Comparison of ENCODE assay signal across 14 cellular contexts in the genomic region with DNA sequence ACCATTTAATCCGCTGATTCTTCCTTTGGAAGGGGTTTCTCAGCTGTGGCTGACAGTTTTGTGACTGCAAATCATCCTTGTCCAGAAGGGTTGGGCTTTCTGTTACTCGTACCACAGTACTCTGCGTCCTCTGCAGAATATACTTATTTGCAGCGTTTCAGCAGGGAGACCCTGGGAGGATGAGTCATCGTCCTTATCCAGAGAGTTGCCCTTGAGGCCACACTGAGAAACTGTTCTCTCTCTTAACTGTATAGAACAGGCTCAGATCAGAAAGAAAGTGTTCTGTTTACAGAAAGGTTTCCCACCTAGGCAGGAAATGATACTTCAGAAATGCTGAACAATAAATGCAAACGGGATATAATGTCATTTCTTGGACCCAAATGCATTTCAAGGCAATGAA. TPM values are rescaled to one million over a fixed set of nuclear protein-coding genes. Genes with fewer than 3 reads are reported as not detected.
DNase-seq lines count a peak whose midpoint lies in the region; ATAC-seq, FAIRE-seq and TF ChIP-seq lines count a peak whose summit lies in the region.
"Had no signal": no experiment of that assay in that cellular context is flagged by ENCODE, and none has a peak within 500 bp of the region (broad histone marks: within the 10 kb centered on the region; RNA-seq: fewer than 3 reads in every experiment).

No MANE protein-coding gene starts in this region.

- FAIRE-seq in HepG2 (lab: Jason Lieb, UNC) = no peak
- FAIRE-seq: bronchial epithelial cell, TTC549 had no signal

- no peak; the same call in 2 of the 3 replicates for ATAC-seq in HepG2
- no peak for ATAC-seq in GM19463 (IDR thresholded peaks at IDR 0.05; ENCODE audit: unreplicated experiment)
- ATAC-seq: activated T-cell treated with anti-CD3 and anti-CD28 coated beads, Interleukin-2, amount 50 U/mL, for 4 hours had no signal

- no peak overlapping the region for H3K27ac ChIP-seq in HepG2 (ENCODE audit: extremely low read length, insufficient read depth, low read length)

- WGBS in HepG2 (ENCODE audit: low lambda C conversion rate) = 0% methylated on average over 2 of the region's 6 CpGs

- CTCF ChIA-PET in HepG2 (lab: Yijun Ruan, JAX; ENCODE audit: low intra/inter-chr PET ratio, low total read pairs) = no interaction called here

- H3K4me3 ChIP-seq in HepG2 (replicated peaks in 1 of 3; ENCODE audit: insufficient read depth in 1 of 3, low read depth in 2 of 3, low read length in 3 of 3) = no peak overlapping the region

- no peaks in the 10 kb centered on the region for H3K9me3 ChIP-seq in HepG2 (ENCODE audit: low read length)

- TF ChIP-seq RAD21 in HepG2 (CRISPR knock-in tag; IDR thresholded peaks at IDR 0.05) = no peak

- no peak for TF ChIP-seq CTCF in chondrocyte (IDR thresholded peaks at IDR 0.05)
- TF ChIP-seq CTCF in HepG2 (CRISPR knock-in tag; IDR thresholded peaks at IDR 0.05) = no peak

- peak overlapping the region; percentile 6 for H3K27ac Mint-ChIP-seq in chondrocyte (ENCODE audit: unreplicated experiment)
- no peak overlapping the region for H3K27ac Mint-ChIP-seq in activated T-helper 2 cell treated with anti-CD3 and anti-CD28 coated beads, Interferon-gamma antibody, Interleukin-2, Interleukin-4, amounts not matched to agents 10 μg/mL and 5 μg/mL and 100 μg/mL, durations not matched to agents 14 hours and 24 hours and 36 hours
- H3K27ac Mint-ChIP-seq: HFFc6 had no signal

- H3K9ac ChIP-seq in HepG2 (ENCODE audit: insufficient read depth, low read depth, low read length) = no peak overlapping the region

- TF ChIP-seq EP300 in HepG2 (IDR thresholded peaks at IDR 0.05; ENCODE audit: low read depth in 2 of 2, low read length in 2 of 2) (no peak), HepG2 (CRISPR knock-in tag; IDR thresholded peaks at IDR 0.05; ENCODE audit: borderline replicate concordance) (no peak)

- DNase-seq in Daoy (ENCODE audit: low read depth) (peak; percentile 36), NCI-H460 (ENCODE audit: extremely low read depth, low read depth) (peak; percentile 11), chondrocyte (ENCODE audit: low spot score) (no peak), HepG2 (ENCODE audit: low spot score) (no peak), SIG-M5 (lab: John Stamatoyannopoulos, UW) (no peak)
- no peak for DNase-seq in activated T-helper 2 cell treated with anti-CD3 and anti-CD28 coated beads, Interferon-gamma antibody, Interleukin-2, Interleukin-4, amounts not matched to agents 10 μg/mL and 5 μg/mL and 100 μg/mL, durations not matched to agents 14 hours and 24 hours and 36 hours (ENCODE audit: low spot score)
- no peak for DNase-seq in activated effector memory CD4-positive, alpha-beta T cell treated with anti-CD3 and anti-CD28 coated beads, Interleukin-2, amount 50 U/mL, for 16 hours
- DNase-seq: activated T-cell treated with anti-CD3 and anti-CD28 coated beads, Interleukin-2, amount 50 U/mL, for 4 hours; HFFc6 had no signal

- no peaks in the 10 kb centered on the region for H3K36me3 ChIP-seq in HepG2 (replicated peaks in 1 of 2; ENCODE audit: control insufficient read depth in 1 of 2, insufficient read depth in 2 of 2, low read length in 2 of 2)

- no peaks in the 10 kb centered on the region for H4K20me1 ChIP-seq in HepG2 (ENCODE audit: insufficient read depth, low read length)

- H3K4me1 Mint-ChIP-seq in chondrocyte (ENCODE audit: low read depth) = peaks cover 21% of the 10 kb centered on the region
- no peaks in the 10 kb centered on the region for H3K4me1 Mint-ChIP-seq in activated T-helper 2 cell treated with anti-CD3 and anti-CD28 coated beads, Interferon-gamma antibody, Interleukin-2, Interleukin-4, amounts not matched to agents 10 μg/mL and 5 μg/mL and 100 μg/mL, durations not matched to agents 14 hours and 24 hours and 36 hours (ENCODE audit: low read depth)

- POLR2A ChIA-PET in HepG2 (lab: Yijun Ruan, JAX) = no interaction called here

- no peak overlapping the region for H3K4me2 ChIP-seq in HepG2 (ENCODE audit: low read depth, low read length)

- BruUV-seq in HepG2 (replicated peaks; lab: Mats Ljungman, UMichigan) = no TSS peak

- in situ Hi-C loops in HepG2 (cut with HindIII; ENCODE audit: extremely low pct_ligation_motif_present, low pct_unique_long_range_greater_than_20kb) = no loop called here

- no peak overlapping the region for H2AFZ ChIP-seq in HepG2 (ENCODE audit: low read length)

- TF ChIP-seq POLR2A in HepG2 (IDR thresholded peaks at IDR 0.05; ENCODE audit: insufficient read depth in 1 of 2, low read depth in 2 of 2, low read length in 2 of 2) = no peak

- no peak overlapping the region for H3K4me3 Mint-ChIP-seq in chondrocyte (ENCODE audit: unreplicated experiment)
- no peak overlapping the region for H3K4me3 Mint-ChIP-seq in activated T-helper 2 cell treated with anti-CD3 and anti-CD28 coated beads, Interferon-gamma antibody, Interleukin-2, Interleukin-4, amounts not matched to agents 10 μg/mL and 5 μg/mL and 100 μg/mL, durations not matched to agents 14 hours and 24 hours and 36 hours (ENCODE audit: low read depth)
- H3K4me3 Mint-ChIP-seq: activated T-cell treated with anti-CD3 and anti-CD28 coated beads, Interleukin-2, amount 50 U/mL, for 4 hours; HFFc6 had no signal

- H3K36me3 Mint-ChIP-seq in chondrocyte (ENCODE audit: low read depth) = no peaks in the 10 kb centered on the region
- no peaks in the 10 kb centered on the region for H3K36me3 Mint-ChIP-seq in activated T-helper 2 cell treated with anti-CD3 and anti-CD28 coated beads, Interferon-gamma antibody, Interleukin-2, Interleukin-4, amounts not matched to agents 10 μg/mL and 5 μg/mL and 100 μg/mL, durations not matched to agents 14 hours and 24 hours and 36 hours (ENCODE audit: low read depth)

- intact Hi-C loops in HepG2 (cut with micrococcal nuclease; ENCODE audit: unreplicated experiment) = no loop called here
- intact Hi-C loops in activated T-helper 2 cell treated with anti-CD3 and anti-CD28 coated beads, Interferon-gamma antibody, Interleukin-2, Interleukin-4, amounts not matched to agents 10 μg/mL and 5 μg/mL and 100 μg/mL, durations not matched to agents 14 hours and 24 hours and 36 hours (cut with micrococcal nuclease) = no loop called here

- no peaks in the 10 kb centered on the region for H3K4me1 ChIP-seq in HepG2 (ENCODE audit: insufficient read depth, low read length)

- no peaks in the 10 kb centered on the region for H3K27me3 Mint-ChIP-seq in chondrocyte (ENCODE audit: low read depth)
- H3K27me3 Mint-ChIP-seq in activated T-helper 2 cell treated with anti-CD3 and anti-CD28 coated beads, Interferon-gamma antibody, Interleukin-2, Interleukin-4, amounts not matched to agents 10 μg/mL and 5 μg/mL and 100 μg/mL, durations not matched to agents 14 hours and 24 hours and 36 hours (ENCODE audit: low read depth) = no peaks in the 10 kb centered on the region

- H3K27me3 ChIP-seq in HepG2 (ENCODE audit: control insufficient read depth in 1 of 2, insufficient read depth in 2 of 2, low read length in 2 of 2) = no peaks in the 10 kb centered on the region

- no peaks in the 10 kb centered on the region for H3K79me2 ChIP-seq in HepG2 (ENCODE audit: insufficient read depth, low read length)

- no peaks in the 10 kb centered on the region for H3K9me3 Mint-ChIP-seq in chondrocyte (ENCODE audit: low read depth)
- no peaks in the 10 kb centered on the region for H3K9me3 Mint-ChIP-seq in activated T-helper 2 cell treated with anti-CD3 and anti-CD28 coated beads, Interferon-gamma antibody, Interleukin-2, Interleukin-4, amounts not matched to agents 10 μg/mL and 5 μg/mL and 100 μg/mL, durations not matched to agents 14 hours and 24 hours and 36 hours
- H3K9me3 Mint-ChIP-seq: activated T-cell treated with anti-CD3 and anti-CD28 coated beads, Interleukin-2, amount 50 U/mL, for 4 hours; HFFc6 had no signal

TF ChIP-seq in HepG2, 621 proteins besides CTCF, POLR2A, EP300 and RAD21:
- TF ChIP-seq ZNF569 (CRISPR knock-in tag; IDR thresholded peaks at IDR 0.05; ENCODE audit: borderline replicate concordance) = no peak
- peak; percentile 42; the same call in 1 of the 2 replicates for TF ChIP-seq FOSL2 (CRISPR knock-in tag; IDR thresholded peaks at IDR 0.05)

RNA-seq across cellular contexts. Expression of gene DDX53, which starts 47.7 kb away (rescaled TPM):
- 1.3 and 1.7 TPM in 2 replicates for total RNA-seq in Daoy (2014; rRNA removed; shearing (Covaris generic))
- total RNA-seq in NCI-H460 (2014; rRNA removed; shearing (Covaris generic)) = not detected in 2 replicates
- not detected in 2 replicates for polyA plus RNA-seq in NCI-H460 (2014; cell fraction: nucleus; rRNA removed)
- total RNA-seq in chondrocyte (not detected in 3 replicates), HepG2 (2016; rRNA removed; fragmentation: Illumina TruSeq; extraction: Trizol) (not detected in 2 replicates)
- total RNA-seq in HepG2 (2016; cell fraction: cytosol; rRNA removed; fragmentation: Illumina TruSeq; extraction: Trizol; ENCODE audit: low read depth) = not detected in 2 replicates
- not detected in 2 replicates for total RNA-seq in HepG2 (2016; cell fraction: insoluble cytoplasmic fraction; rRNA removed; fragmentation: Illumina TruSeq; extraction: Trizol)
- total RNA-seq in HepG2 (2016; cell fraction: membrane; rRNA removed; fragmentation: Illumina TruSeq; extraction: Trizol) = not detected in 2 replicates
- not detected in 2 replicates for total RNA-seq in HepG2 (2016; cell fraction: nucleus; rRNA removed; fragmentation: Illumina TruSeq; extraction: Trizol)
- not detected in 2 replicates for polyA plus RNA-seq in HepG2 (2011; rRNA removed)
- polyA plus RNA-seq in HepG2 (2011; cell fraction: cytosol; rRNA removed) = not detected in 2 replicates
- not detected in 2 replicates for polyA plus RNA-seq in HepG2 (2011; cell fraction: nucleus; rRNA removed)
- not detected in 2 replicates for polyA plus RNA-seq in HepG2 (2012)
- not detected in 2 replicates for polyA plus RNA-seq in HepG2 (2016; cell fraction: cytosol; fragmentation: Illumina TruSeq; extraction: Trizol; ENCODE audit: low read depth)
- not detected in 2 replicates for polyA plus RNA-seq in HepG2 (2016; cell fraction: insoluble cytoplasmic fraction; fragmentation: Illumina TruSeq; extraction: Trizol; ENCODE audit: low read depth)
- not detected in 2 replicates for polyA plus RNA-seq in HepG2 (2016; cell fraction: membrane; fragmentation: Illumina TruSeq; extraction: Trizol; ENCODE audit: low read depth)
- polyA plus RNA-seq in HepG2 (2016; cell fraction: nucleus; fragmentation: Illumina TruSeq; extraction: Trizol; ENCODE audit: insufficient read depth, low read depth) = not detected in 2 replicates
- not detected in 2 replicates for polyA minus RNA-seq in HepG2 (2011; rRNA and poly(A)+ RNA removed; ENCODE audit: low replicate concordance)
- not detected in 2 replicates for polyA minus RNA-seq in HepG2 (2011; cell fraction: cytosol; rRNA and poly(A)+ RNA removed)
- polyA minus RNA-seq in HepG2 (2011; cell fraction: nucleus; rRNA and poly(A)+ RNA removed) = not detected in 2 replicates
- total RNA-seq in activated T-helper 2 cell treated with anti-CD3 and anti-CD28 coated beads, Interferon-gamma antibody, Interleukin-2, Interleukin-4, amounts not matched to agents 10 μg/mL and 5 μg/mL and 100 μg/mL, durations not matched to agents 14 hours and 24 hours and 36 hours = not detected in 2 replicates
- total RNA-seq: activated T-cell treated with anti-CD3 and anti-CD28 coated beads, Interleukin-2, amount 50 U/mL, for 4 hours; bronchial epithelial cell; HFFc6; pulmonary artery endothelial cell had no signal
- polyA plus RNA-seq: thymus had no signal

Comparison
In these comparisons a context has a peak if more than half of its experiments do, and no peak if none do; other contexts are left out.
1. DNase-seq: peak in Daoy (single experiment) and NCI-H460 (single experiment); none in chondrocyte (single experiment), HepG2 (single experiment), activated T-helper 2 cell treated with anti-CD3 and anti-CD28 coated beads, Interferon-gamma antibody, Interleukin-2, Interleukin-4, amounts not matched to agents 10 μg/mL and 5 μg/mL and 100 μg/mL, durations not matched to agents 14 hours and 24 hours and 36 hours (single experiment), activated effector memory CD4-positive, alpha-beta T cell treated with anti-CD3 and anti-CD28 coated beads, Interleukin-2, amount 50 U/mL, for 16 hours (single experiment) and SIG-M5 (single experiment).